Comparison of ENCODE assay signal across 12 cellular contexts in the genomic region with DNA sequence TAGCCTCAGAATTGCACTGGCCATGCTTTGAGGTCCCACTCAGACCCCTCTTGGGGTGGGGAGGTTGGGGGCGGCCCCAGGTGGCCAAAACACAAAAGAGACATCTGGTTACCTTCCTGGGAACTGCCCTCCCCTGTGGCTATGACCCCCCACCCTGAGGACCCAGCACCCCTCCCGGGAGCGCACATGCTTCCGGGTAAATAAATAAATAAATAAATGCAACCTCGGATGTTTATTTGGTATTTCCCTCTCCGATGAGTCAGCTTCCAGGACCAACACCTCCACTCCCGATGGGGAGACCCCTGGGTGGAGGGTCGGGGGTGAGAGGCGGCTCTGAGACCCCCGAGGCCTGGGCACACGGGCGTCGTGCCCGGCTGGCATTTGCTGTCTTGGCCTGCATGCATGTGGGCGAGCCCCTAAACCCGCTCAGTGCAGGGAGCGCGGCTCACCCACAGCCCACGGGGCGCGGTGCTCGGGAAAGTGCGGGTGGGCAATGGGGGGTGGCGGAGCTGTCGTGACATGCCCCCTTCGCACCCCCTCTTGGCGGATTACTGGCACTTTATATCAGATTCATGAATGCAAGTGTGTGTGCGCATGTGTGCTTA.
"Had no signal": no experiment of that assay in that cellular context is flagged by ENCODE, and none has a peak within 500 bp of the region (broad histone marks: within the 10 kb centered on the region; RNA-seq: fewer than 3 reads in every experiment).

No MANE protein-coding gene starts in this region.

- ATAC-seq: activated CD4-positive, alpha-beta T cell treated with anti-CD3 and anti-CD28 coated beads for 36 hours; left lung; upper lobe of right lung; WTC11 had no signal

- H3K27ac Mint-ChIP-seq: activated CD4-positive, alpha-beta T cell treated with anti-CD3 and anti-CD28 coated beads for 36 hours had no signal

- H3K27me3 ChIP-seq: breast epithelium, left lung, upper lobe of right lung had no signal

- H3K27ac ChIP-seq: left lung, thoracic aorta, upper lobe of right lung had no signal

- H3K4me1 ChIP-seq: breast epithelium had no signal

- H3K9me3 Mint-ChIP-seq: activated naive CD4-positive, alpha-beta T cell treated with anti-CD3 and anti-CD28 coated beads, Interleukin-2, amount 50 U/mL, for 24 hours; WTC11 had no signal

- H3K4me3 Mint-ChIP-seq: activated CD4-positive, alpha-beta T cell treated with anti-CD3 and anti-CD28 coated beads for 36 hours; activated naive CD4-positive, alpha-beta T cell treated with anti-CD3 and anti-CD28 coated beads, Interleukin-2, amount 50 U/mL, for 24 hours; WTC11 had no signal

- H3K9me3 ChIP-seq: breast epithelium, left lung, thoracic aorta, upper lobe of right lung had no signal

- H3K36me3 ChIP-seq: breast epithelium had no signal

- H3K27me3 Mint-ChIP-seq: activated CD4-positive, alpha-beta T cell treated with anti-CD3 and anti-CD28 coated beads for 36 hours; activated naive CD4-positive, alpha-beta T cell treated with anti-CD3 and anti-CD28 coated beads, Interleukin-2, amount 50 U/mL, for 24 hours had no signal

- DNase-seq: activated CD4-positive, alpha-beta T cell treated with anti-CD3 and anti-CD28 coated beads for 36 hours; activated CD4-positive, alpha-beta T cell treated with anti-CD3 and anti-CD28 coated beads, Interleukin-2, amount 50 U/mL, for 48 hours; activated gamma-delta T cell; cerebellar nuclear complex; head of caudate nucleus; upper lobe of right lung had no signal

- H3K4me3 ChIP-seq: breast epithelium, left lung, SK-N-MC, thoracic aorta, upper lobe of right lung had no signal
